Comparison of ENCODE assay signal across 1 cellular context in the genomic region with DNA sequence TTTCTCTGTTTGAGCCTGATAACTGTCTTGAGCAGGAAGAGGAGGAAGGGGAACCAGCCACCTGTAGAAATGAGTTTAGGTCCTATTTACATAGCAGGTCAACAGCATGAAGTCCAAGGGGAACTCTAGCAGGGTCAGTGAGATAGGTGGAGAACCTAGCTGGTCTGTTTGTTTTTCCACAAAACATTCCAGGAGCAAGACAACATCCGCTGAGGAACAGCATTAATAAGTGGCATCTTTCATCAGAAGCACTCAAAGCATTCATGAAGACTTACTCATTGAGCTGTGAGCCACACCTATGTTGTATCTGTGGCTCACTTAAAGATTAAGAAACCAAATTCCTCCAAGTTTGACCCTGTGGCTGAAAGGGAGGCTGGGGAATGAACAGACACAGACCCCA.
TF ChIP-seq lines count a peak whose summit lies in the region.

No MANE protein-coding gene starts in this region.

TF ChIP-seq in IMR-90, 13 proteins besides CTCF, POLR2A, EP300 and RAD21:
- TF ChIP-seq CEBPB (IDR thresholded peaks at IDR 0.05; ENCODE audit: low read depth, low read length) (no peak), RFX5 (IDR thresholded peaks at IDR 0.05; ENCODE audit: low read depth, low read length) (no peak), MAFK (IDR thresholded peaks at IDR 0.05; ENCODE audit: low read depth, low read length) (no peak), MAZ (IDR thresholded peaks at IDR 0.05; ENCODE audit: borderline replicate concordance, low read depth, low read length) (no peak), USF2 (IDR thresholded peaks at IDR 0.05; ENCODE audit: low read depth, low read length) (no peak), CHD1 (IDR thresholded peaks at IDR 0.05; ENCODE audit: low read depth, low read length) (no peak), NFE2L2 (IDR thresholded peaks at IDR 0.05; ENCODE audit: low read depth, low read length) (no peak), MXI1 (IDR thresholded peaks at IDR 0.05; ENCODE audit: borderline replicate concordance, low read depth, low read length) (no peak), BHLHE40 (IDR thresholded peaks at IDR 0.05; ENCODE audit: low read depth, low read length) (no peak), FOS (IDR thresholded peaks at IDR 0.05; ENCODE audit: low read depth, low read length) (no peak), SMC3 (IDR thresholded peaks at IDR 0.05; ENCODE audit: low read depth, low read length) (no peak), RCOR1 (IDR thresholded peaks at IDR 0.05; ENCODE audit: insufficient replicate concordance, low read length) (no peak)
- TF ChIP-seq, protein P1, sequence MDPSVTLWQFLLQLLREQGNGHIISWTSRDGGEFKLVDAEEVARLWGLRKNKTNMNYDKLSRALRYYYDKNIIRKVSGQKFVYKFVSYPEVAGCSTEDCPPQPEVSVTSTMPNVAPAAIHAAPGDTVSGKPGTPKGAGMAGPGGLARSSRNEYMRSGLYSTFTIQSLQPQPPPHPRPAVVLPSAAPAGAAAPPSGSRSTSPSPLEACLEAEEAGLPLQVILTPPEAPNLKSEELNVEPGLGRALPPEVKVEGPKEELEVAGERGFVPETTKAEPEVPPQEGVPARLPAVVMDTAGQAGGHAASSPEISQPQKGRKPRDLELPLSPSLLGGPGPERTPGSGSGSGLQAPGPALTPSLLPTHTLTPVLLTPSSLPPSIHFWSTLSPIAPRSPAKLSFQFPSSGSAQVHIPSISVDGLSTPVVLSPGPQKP (IDR thresholded peaks at IDR 0.05; ENCODE audit: borderline replicate concordance, low read depth, low read length): no peak
TF ChIP-seq in IMR-90: peak in this region for 0.
